Comparison of ENCODE assay signal across 1 cellular context in genomic region chr7:80773787-80774508, GRCh38.
TF ChIP-seq lines count a peak whose summit lies in the region.

No MANE protein-coding gene starts in this region.

TF ChIP-seq in K562, 482 proteins besides CTCF, POLR2A, EP300 and RAD21 (continued from another document):
- TF ChIP-seq ZNF395 (CRISPR knock-in tag; IDR thresholded peaks at IDR 0.05): no peak
